Comparison of ENCODE assay signal across 1 cellular context in genomic region chr6:22263748-22264147, GRCh38.
A peak's percentile ranks its signal among the peaks of the same experiment; 100 is the strongest.
TF ChIP-seq lines count a peak whose summit lies in the region.

No MANE protein-coding gene starts in this region.

TF ChIP-seq in GM12878, 131 proteins besides CTCF, POLR2A, EP300 and RAD21 (continued from another document):
- TF ChIP-seq ZNF687 (IDR thresholded peaks at IDR 0.05) = no peak
- no peak for TF ChIP-seq MLLT1 (IDR thresholded peaks at IDR 0.05)
- TF ChIP-seq SUZ12 (IDR thresholded peaks at IDR 0.05; ENCODE audit: unreplicated experiment) = no peak
- no peak for TF ChIP-seq CHD1 (IDR thresholded peaks at IDR 0.05; ENCODE audit: low read depth, low read length)
- TF ChIP-seq GATAD2B (conservative IDR thresholded peaks at IDR 0.05; ENCODE audit: low read depth) = no peak
- TF ChIP-seq CHD2 (IDR thresholded peaks at IDR 0.05; ENCODE audit: borderline replicate concordance, low read depth, low read length) = no peak
- no peak for TF ChIP-seq BHLHE40 (IDR thresholded peaks at IDR 0.05; ENCODE audit: borderline replicate concordance in 1 of 2, low read depth in 2 of 2, low read length in 1 of 2)
- TF ChIP-seq RCOR1 (conservative IDR thresholded peaks at IDR 0.05; ENCODE audit: low read depth, low read length) = no peak
- TF ChIP-seq TARDBP (IDR thresholded peaks at IDR 0.05; ENCODE audit: borderline replicate concordance) = no peak
- TF ChIP-seq PKNOX1 (IDR thresholded peaks at IDR 0.05) = no peak
- TF ChIP-seq IRF5 (IDR thresholded peaks at IDR 0.05; ENCODE audit: borderline replicate concordance) = no peak
- TF ChIP-seq SIN3A (IDR thresholded peaks at IDR 0.05; ENCODE audit: low read depth, low read length) = no peak
- TF ChIP-seq E2F8 (IDR thresholded peaks at IDR 0.05; ENCODE audit: low read depth, partially characterized antibody) = no peak
- no peak for TF ChIP-seq REST (IDR thresholded peaks at IDR 0.05; ENCODE audit: low read depth, low read length)
- no peak for TF ChIP-seq HDGF (IDR thresholded peaks at IDR 0.05)
- TF ChIP-seq FOXM1 (IDR thresholded peaks at IDR 0.05; ENCODE audit: low read depth, low read length) = peak; percentile 43; the same call in 1 of the 2 replicates
- no peak for TF ChIP-seq ZNF384 (IDR thresholded peaks at IDR 0.05; ENCODE audit: borderline replicate concordance, low read depth, low read length)
- no peak for TF ChIP-seq IKZF2 (IDR thresholded peaks at IDR 0.05)
- TF ChIP-seq ZBED1 (IDR thresholded peaks at IDR 0.05; ENCODE audit: borderline replicate concordance) = no peak
- TF ChIP-seq BACH1 (IDR thresholded peaks at IDR 0.05; ENCODE audit: borderline replicate concordance) = no peak
- TF ChIP-seq NFIC (IDR thresholded peaks at IDR 0.05; ENCODE audit: low read depth, low read length) = peak; percentile 67; the same call in 1 of the 2 replicates
- TF ChIP-seq RUNX3 (IDR thresholded peaks at IDR 0.05; ENCODE audit: low read length) = peak; percentile 40; the same call in 1 of the 2 replicates
- TF ChIP-seq RBBP5 (conservative IDR thresholded peaks at IDR 0.05) = no peak
- no peak for TF ChIP-seq EED (IDR thresholded peaks at IDR 0.05; ENCODE audit: low read depth)
- no peak for TF ChIP-seq BCLAF1 (IDR thresholded peaks at IDR 0.05)
- TF ChIP-seq NKRF (conservative IDR thresholded peaks at IDR 0.05) = no peak
- no peak for TF ChIP-seq NRF1 (conservative IDR thresholded peaks at IDR 0.05; ENCODE audit: low read depth, low read length)
- TF ChIP-seq MYB (IDR thresholded peaks at IDR 0.05; ENCODE audit: borderline replicate concordance, low read depth, low read length) = no peak
